Comparison of ENCODE assay signal across 14 cellular contexts in genomic region chr10:35340975-35341374, GRCh38. TPM values are rescaled to one million over a fixed set of nuclear protein-coding genes. Genes with fewer than 3 reads are reported as not detected.
DNase-seq lines count a peak whose midpoint lies in the region; ATAC-seq and TF ChIP-seq lines count a peak whose summit lies in the region.
"Had no signal": no experiment of that assay in that cellular context is flagged by ENCODE, and none has a peak within 500 bp of the region (broad histone marks: within the 10 kb centered on the region; RNA-seq: fewer than 3 reads in every experiment).

No MANE protein-coding gene starts in this region.

- no peaks in the 10 kb centered on the region for H3K27me3 Mint-ChIP-seq in activated T-cell treated with anti-CD3 and anti-CD28 coated beads, Interleukin-2, amount 50 U/mL, for 24 hours
- no peaks in the 10 kb centered on the region for H3K27me3 Mint-ChIP-seq in activated B cell treated with CpG ODN at 0.5 μM for 24 hours
- no peaks in the 10 kb centered on the region for H3K27me3 Mint-ChIP-seq in stimulated activated memory B cell treated with anti-CD40 and anti-IgM and Interleukin-4, amounts not matched to agents 10 μg/mL and 1 μg/mL and 100 μg/mL, for 72 hours

- CTCF ChIA-PET in activated B cell treated with CpG ODN at 0.5 μM for 24 hours (lab: Charles Lee) = no interaction called here

- no peak for DNase-seq in activated T-cell treated with anti-CD3 and anti-CD28 coated beads, Interleukin-2, amount 50 U/mL, for 24 hours
- DNase-seq in activated T-cell treated with anti-CD3 and anti-CD28 coated beads, Interleukin-2, amount 50 U/mL, for 1 hour = no peak
- DNase-seq in activated B cell treated with CpG ODN at 0.5 μM for 24 hours (no peak), left ventricle myocardium superior (no peak), globus pallidus (ENCODE audit: low spot score) (no peak), tibial artery (no peak)
- DNase-seq: AML-193, caudate nucleus, hippocampal formation, NCI-H526 had no signal

- no peak overlapping the region for H3K4me3 ChIP-seq in tibial artery

- peaks cover 13% of the 10 kb centered on the region for H3K36me3 Mint-ChIP-seq in activated T-cell treated with anti-CD3 and anti-CD28 coated beads, Interleukin-2, amount 50 U/mL, for 24 hours (ENCODE audit: low read depth)
- H3K36me3 Mint-ChIP-seq in activated B cell treated with CpG ODN at 0.5 μM for 24 hours (ENCODE audit: low read depth) = no peaks in the 10 kb centered on the region
- no peaks in the 10 kb centered on the region for H3K36me3 Mint-ChIP-seq in stimulated activated memory B cell treated with anti-CD40 and anti-IgM and Interleukin-4, amounts not matched to agents 10 μg/mL and 1 μg/mL and 100 μg/mL, for 72 hours

- no peaks in the 10 kb centered on the region for H3K27me3 ChIP-seq in tibial artery

- peak overlapping the region; percentile 43 for H3K4me3 Mint-ChIP-seq in activated T-cell treated with anti-CD3 and anti-CD28 coated beads, Interleukin-2, amount 50 U/mL, for 24 hours
- H3K4me3 Mint-ChIP-seq in activated B cell treated with CpG ODN at 0.5 μM for 24 hours = no peak overlapping the region
- peak overlapping the region; percentile 20 for H3K4me3 Mint-ChIP-seq in stimulated activated memory B cell treated with anti-CD40 and anti-IgM and Interleukin-4, amounts not matched to agents 10 μg/mL and 1 μg/mL and 100 μg/mL, for 72 hours

- peaks cover 2% of the 10 kb centered on the region for H3K9me3 Mint-ChIP-seq in activated T-cell treated with anti-CD3 and anti-CD28 coated beads, Interleukin-2, amount 50 U/mL, for 24 hours
- H3K9me3 Mint-ChIP-seq in activated B cell treated with CpG ODN at 0.5 μM for 24 hours = no peaks in the 10 kb centered on the region
- H3K9me3 Mint-ChIP-seq in stimulated activated memory B cell treated with anti-CD40 and anti-IgM and Interleukin-4, amounts not matched to agents 10 μg/mL and 1 μg/mL and 100 μg/mL, for 72 hours = no peaks in the 10 kb centered on the region

- H3K36me3 ChIP-seq in tibial artery = no peaks in the 10 kb centered on the region

- peak overlapping the region; percentile 89 for H3K27ac Mint-ChIP-seq in activated T-cell treated with anti-CD3 and anti-CD28 coated beads, Interleukin-2, amount 50 U/mL, for 24 hours
- H3K27ac Mint-ChIP-seq in activated B cell treated with CpG ODN at 0.5 μM for 24 hours = peak overlapping the region; percentile 89
- H3K27ac Mint-ChIP-seq in stimulated activated memory B cell treated with anti-CD40 and anti-IgM and Interleukin-4, amounts not matched to agents 10 μg/mL and 1 μg/mL and 100 μg/mL, for 72 hours = peak overlapping the region; percentile 83

- TF ChIP-seq CTCF in activated B cell treated with CpG ODN at 0.5 μM for 24 hours (IDR thresholded peaks at IDR 0.05) = no peak
- TF ChIP-seq CTCF in tibial artery (IDR thresholded peaks at IDR 0.05) = no peak

- no peaks in the 10 kb centered on the region for H3K9me3 ChIP-seq in tibial artery

- POLR2A ChIA-PET in activated B cell treated with CpG ODN at 0.5 μM for 24 hours (lab: Charles Lee) = interaction anchor here (0.9 to 2.0 kb wide), 4 partner anchors 9 to 251 kb away, joined by 3 to 9 read pairs (median 4); partner anchors contain the start of gene CUL2

- H3K4me1 Mint-ChIP-seq in activated T-cell treated with anti-CD3 and anti-CD28 coated beads, Interleukin-2, amount 50 U/mL, for 24 hours (ENCODE audit: low read depth) = peaks cover 73% of the 10 kb centered on the region
- H3K4me1 Mint-ChIP-seq in activated B cell treated with CpG ODN at 0.5 μM for 24 hours = peaks cover 59% of the 10 kb centered on the region
- peaks cover 67% of the 10 kb centered on the region for H3K4me1 Mint-ChIP-seq in stimulated activated memory B cell treated with anti-CD40 and anti-IgM and Interleukin-4, amounts not matched to agents 10 μg/mL and 1 μg/mL and 100 μg/mL, for 72 hours

- H3K4me1 ChIP-seq in tibial artery = peaks cover 0 to 49% (median 27%) of the 10 kb centered on the region in 4 donors

- intact Hi-C loops in activated B cell treated with CpG ODN at 0.5 μM for 24 hours (cut with micrococcal nuclease) (loop anchor here (2.0 kb wide), 1 partner anchor 38 kb away; no protein-coding TSS in a partner anchor), left ventricle myocardium superior (cut with micrococcal nuclease) (no loop called here), tibial artery (cut with DNase I; ENCODE audit: low total_unique reads) (no loop called here)

- peak overlapping the region in 1 of 2 donors; percentile 9 for H3K27ac ChIP-seq in tibial artery
- H3K27ac ChIP-seq: parathyroid adenoma had no signal

- ATAC-seq in activated B cell treated with CpG ODN at 0.5 μM for 24 hours (ENCODE audit: low read depth) = no peak
- peak; percentile 5 for ATAC-seq in left ventricle myocardium superior
- no peak for ATAC-seq in stimulated activated memory B cell treated with anti-CD40 and anti-IgM and Interleukin-4, amounts not matched to agents 10 μg/mL and 1 μg/mL and 100 μg/mL, for 72 hours
- no peak for ATAC-seq in GM21423 (IDR thresholded peaks at IDR 0.05; ENCODE audit: unreplicated experiment)
- ATAC-seq: HCT116 had no signal

RNA-seq across cellular contexts. Expression of gene CCNY, which starts 4.7 kb away (rescaled TPM):
- 68.5 and 69.2 TPM in 2 replicates for total RNA-seq in activated B cell treated with CpG ODN at 0.5 μM for 24 hours
- total RNA-seq in left ventricle myocardium superior = 94.4 TPM
